23 cellular contexts compared by ENCODE assay signal in genomic region chr3:43304126-43304525, GRCh38. TPM values are rescaled to one million over a fixed set of nuclear protein-coding genes. Genes with fewer than 3 reads are reported as not detected.
DNase-seq lines count a peak whose midpoint lies in the region; ATAC-seq lines count a peak whose summit lies in the region.
"Had no signal": no experiment of that assay in that cellular context is flagged by ENCODE, and none has a peak within 500 bp of the region (broad histone marks: within the 10 kb centered on the region; RNA-seq: fewer than 3 reads in every experiment).

No MANE protein-coding gene starts in this region.

- DNase-seq in activated T-cell treated with anti-CD3 and anti-CD28 coated beads, Interleukin-2, amount 50 U/mL, for 24 hours = no peak
- no peak for DNase-seq in activated T-cell treated with anti-CD3 and anti-CD28 coated beads, Interleukin-2, amount 50 U/mL, for 72 hours
- no peak for DNase-seq in T-helper 17 cell
- DNase-seq in immature natural killer cell = no peak
- DNase-seq in stimulated activated effector memory CD8-positive, alpha-beta T cell treated with anti-CD3 and anti-CD28 coated beads, Interleukin-12 subunit alpha, Interleukin-12 subunit beta, amount 100 ng/mL, for 72 hours (ENCODE audit: low spot score in 2 of 2) = no peak
- no peak for DNase-seq in occipital lobe (lab: John Stamatoyannopoulos, UW)
- DNase-seq: COR-L47, DMS 273 treated with DMSO at 0.1 percent for 48 hours, DND-41, GM23248, H9, HFFc6, NCI-H1105, NCI-H146, NCI-H2029 treated with DMSO at 0.1 percent for 48 hours, NCI-H226, NCI-H510A treated with DMSO at 0.1 percent for 48 hours, NCI-H748 treated with DMSO at 0.1 percent for 48 hours, PC-9, RPMI8226, SHP77 had no signal

- no peak overlapping the region for H3K4me3 Mint-ChIP-seq in activated T-cell treated with anti-CD3 and anti-CD28 coated beads, Interleukin-2, amount 50 U/mL, for 24 hours
- H3K4me3 Mint-ChIP-seq in activated T-cell treated with anti-CD3 and anti-CD28 coated beads, Interleukin-2, amount 50 U/mL, for 72 hours = no peak overlapping the region
- H3K4me3 Mint-ChIP-seq in T-helper 17 cell = no peak overlapping the region
- H3K4me3 Mint-ChIP-seq in immature natural killer cell = peak overlapping the region in 4 of 5 donors; percentile 5 to 48 (median 20)
- H3K4me3 Mint-ChIP-seq in stimulated activated effector memory CD8-positive, alpha-beta T cell treated with anti-CD3 and anti-CD28 coated beads, Interleukin-12 subunit alpha, Interleukin-12 subunit beta, amount 100 ng/mL, for 72 hours = no peak overlapping the region
- H3K4me3 Mint-ChIP-seq: H9, HFFc6, IgD-negative memory B cell had no signal

- peaks cover 69% of the 10 kb centered on the region for H3K36me3 Mint-ChIP-seq in activated T-cell treated with anti-CD3 and anti-CD28 coated beads, Interleukin-2, amount 50 U/mL, for 24 hours (ENCODE audit: low read depth)
- peaks cover 10 to 28% of the 10 kb centered on the region in 2 donors for H3K36me3 Mint-ChIP-seq in activated T-cell treated with anti-CD3 and anti-CD28 coated beads, Interleukin-2, amount 50 U/mL, for 72 hours (ENCODE audit: insufficient read depth in 2 of 2)
- H3K36me3 Mint-ChIP-seq in T-helper 17 cell (ENCODE audit: low read depth) = peaks cover 19% of the 10 kb centered on the region
- H3K36me3 Mint-ChIP-seq in immature natural killer cell = peaks cover 26 to 47% (median 35%) of the 10 kb centered on the region in 3 donors
- H3K36me3 Mint-ChIP-seq in stimulated activated effector memory CD8-positive, alpha-beta T cell treated with anti-CD3 and anti-CD28 coated beads, Interleukin-12 subunit alpha, Interleukin-12 subunit beta, amount 100 ng/mL, for 72 hours = peaks cover 88% of the 10 kb centered on the region

- H3K27me3 Mint-ChIP-seq in activated T-cell treated with anti-CD3 and anti-CD28 coated beads, Interleukin-2, amount 50 U/mL, for 24 hours = no peaks in the 10 kb centered on the region
- no peaks in the 10 kb centered on the region for H3K27me3 Mint-ChIP-seq in activated T-cell treated with anti-CD3 and anti-CD28 coated beads, Interleukin-2, amount 50 U/mL, for 72 hours (ENCODE audit: low read depth)
- no peaks in the 10 kb centered on the region for H3K27me3 Mint-ChIP-seq in T-helper 17 cell
- H3K27me3 Mint-ChIP-seq in immature natural killer cell (ENCODE audit: low read depth in 3 of 3) = peaks cover 0 to 3% (median 2%) of the 10 kb centered on the region in 3 donors
- H3K27me3 Mint-ChIP-seq: IgD-negative memory B cell had no signal

- peaks cover 78% of the 10 kb centered on the region for H3K4me1 Mint-ChIP-seq in activated T-cell treated with anti-CD3 and anti-CD28 coated beads, Interleukin-2, amount 50 U/mL, for 24 hours (ENCODE audit: low read depth)
- peaks cover 76% of the 10 kb centered on the region for H3K4me1 Mint-ChIP-seq in activated T-cell treated with anti-CD3 and anti-CD28 coated beads, Interleukin-2, amount 50 U/mL, for 72 hours (ENCODE audit: low read depth)
- H3K4me1 Mint-ChIP-seq in T-helper 17 cell (peaks cover 48% of the 10 kb centered on the region), immature natural killer cell (peaks cover 86 to 99% of the 10 kb centered on the region in 2 donors)
- H3K4me1 Mint-ChIP-seq in stimulated activated effector memory CD8-positive, alpha-beta T cell treated with anti-CD3 and anti-CD28 coated beads, Interleukin-12 subunit alpha, Interleukin-12 subunit beta, amount 100 ng/mL, for 72 hours = peaks cover 53% of the 10 kb centered on the region
- H3K4me1 Mint-ChIP-seq: H9 had no signal

- no peaks in the 10 kb centered on the region for H3K9me3 Mint-ChIP-seq in activated T-cell treated with anti-CD3 and anti-CD28 coated beads, Interleukin-2, amount 50 U/mL, for 24 hours
- H3K9me3 Mint-ChIP-seq in activated T-cell treated with anti-CD3 and anti-CD28 coated beads, Interleukin-2, amount 50 U/mL, for 72 hours = no peaks in the 10 kb centered on the region
- H3K9me3 Mint-ChIP-seq in immature natural killer cell = no peaks in the 10 kb centered on the region
- H3K9me3 Mint-ChIP-seq in stimulated activated effector memory CD8-positive, alpha-beta T cell treated with anti-CD3 and anti-CD28 coated beads, Interleukin-12 subunit alpha, Interleukin-12 subunit beta, amount 100 ng/mL, for 72 hours = no peaks in the 10 kb centered on the region
- H3K9me3 Mint-ChIP-seq: H9, HFFc6, IgD-negative memory B cell had no signal

- ATAC-seq in activated T-cell treated with anti-CD3 and anti-CD28 coated beads, Interleukin-2, amount 50 U/mL, for 72 hours (replicated peaks in 1 of 2) = no peak
- ATAC-seq in T-helper 17 cell (no peak), HG03097 (IDR thresholded peaks at IDR 0.05; ENCODE audit: low FRiP score, unreplicated experiment) (no peak)
- no peak for ATAC-seq in stimulated activated effector memory CD8-positive, alpha-beta T cell treated with anti-CD3 and anti-CD28 coated beads, Interleukin-12 subunit alpha, Interleukin-12 subunit beta, amount 100 ng/mL, for 72 hours

- H3K9me3 ChIP-seq in T-helper 17 cell (ENCODE audit: control insufficient read depth, low read length, poor library complexity, severe bottlenecking) = no peaks in the 10 kb centered on the region

- H3K27ac Mint-ChIP-seq in activated T-cell treated with anti-CD3 and anti-CD28 coated beads, Interleukin-2, amount 50 U/mL, for 24 hours = peak overlapping the region; percentile 59
- H3K27ac Mint-ChIP-seq in activated T-cell treated with anti-CD3 and anti-CD28 coated beads, Interleukin-2, amount 50 U/mL, for 72 hours = no peak overlapping the region
- H3K27ac Mint-ChIP-seq in T-helper 17 cell = peak overlapping the region; percentile 79
- peak overlapping the region; percentile 38 to 77 (median 68) for H3K27ac Mint-ChIP-seq in immature natural killer cell
- peak overlapping the region; percentile 26 for H3K27ac Mint-ChIP-seq in stimulated activated effector memory CD8-positive, alpha-beta T cell treated with anti-CD3 and anti-CD28 coated beads, Interleukin-12 subunit alpha, Interleukin-12 subunit beta, amount 100 ng/mL, for 72 hours
- H3K27ac Mint-ChIP-seq: H9, HFFc6, IgD-negative memory B cell had no signal

RNA-seq across cellular contexts. Expression of gene SNRK, which starts 17.8 kb away (rescaled TPM):
- total RNA-seq in activated T-cell treated with anti-CD3 and anti-CD28 coated beads, Interleukin-2, amount 50 U/mL, for 72 hours = 10 to 100 TPM; 32.9 to 37.8 TPM
- total RNA-seq in T-helper 17 cell (100 to 1,000 TPM; 127 to 159 TPM), occipital lobe (77.5 TPM)
- polyA plus RNA-seq in immature natural killer cell = 10 to 100 TPM; 34.3 to 68.6 (median 38.4) TPM

Comparison
In these comparisons a context has a peak if more than half of its experiments do, and no peak if none do; other contexts are left out.
1. H3K4me3 Mint-ChIP-seq: peak in immature natural killer cell (4 of 5); none in activated T-cell treated with anti-CD3 and anti-CD28 coated beads, Interleukin-2, amount 50 U/mL, for 24 hours (single experiment), activated T-cell treated with anti-CD3 and anti-CD28 coated beads, Interleukin-2, amount 50 U/mL, for 72 hours (0 of 2), T-helper 17 cell (single experiment) and stimulated activated effector memory CD8-positive, alpha-beta T cell treated with anti-CD3 and anti-CD28 coated beads, Interleukin-12 subunit alpha, Interleukin-12 subunit beta, amount 100 ng/mL, for 72 hours (single experiment).